Comparison of ENCODE assay signal across 15 cellular contexts in genomic region chr7:82359426-82359825, GRCh38.
"Had no signal": no experiment of that assay in that cellular context is flagged by ENCODE, and none has a peak within 500 bp of the region (broad histone marks: within the 10 kb centered on the region; RNA-seq: fewer than 3 reads in every experiment).

No MANE protein-coding gene starts in this region.

- H3K27me3 Mint-ChIP-seq: activated CD4-positive, alpha-beta T cell treated with anti-CD3 and anti-CD28 coated beads, Interleukin-2, amount 10 ng/mL, durations not matched to agents 24 days and 14 days; stimulated activated memory B cell treated with anti-CD40 and anti-IgM and Interleukin-4, amounts not matched to agents 10 μg/mL and 1 μg/mL and 100 μg/mL, for 72 hours had no signal

- H3K9me3 Mint-ChIP-seq: activated CD4-positive, alpha-beta T cell treated with anti-CD3 and anti-CD28 coated beads, Interleukin-2, amount 10 ng/mL, durations not matched to agents 24 days and 14 days had no signal

- DNase-seq: activated CD4-positive, alpha-beta T cell treated with anti-CD3 and anti-CD28 coated beads, Interleukin-2, amount 10 ng/mL, durations not matched to agents 24 days and 14 days; activated CD4-positive, CD25-positive, alpha-beta regulatory T cell; activated CD8-positive, alpha-beta memory T cell treated with anti-CD3 and anti-CD28 coated beads, Interleukin-2, amount 50 U/mL, for 4 hours; activated CD8-positive, alpha-beta T cell treated with anti-CD3 and anti-CD28 coated beads, Interleukin-2, amount 10 ng/mL, durations not matched to agents 7 days and 5 days; activated effector memory CD4-positive, alpha-beta T cell treated with anti-CD3 and anti-CD28 coated beads, Interleukin-2, amount 50 U/mL, for 16 hours; activated T-cell treated with anti-CD3 and anti-CD28 coated beads, Interleukin-2, amount 50 U/mL, for 48 hours; amniotic stem cell; left ventricle myocardium inferior; natural killer cell; retina; uterus had no signal

- H3K4me3 ChIP-seq: esophagus muscularis mucosa, left ventricle myocardium inferior, tibial nerve, uterus had no signal

- H3K36me3 Mint-ChIP-seq: activated naive CD4-positive, alpha-beta T cell treated with anti-CD3 and anti-CD28 coated beads, Interleukin-2, amount 50 U/mL, for 72 hours; natural killer cell; stimulated activated memory B cell treated with anti-CD40 and anti-IgM and Interleukin-4, amounts not matched to agents 10 μg/mL and 1 μg/mL and 100 μg/mL, for 72 hours had no signal

- H3K4me3 Mint-ChIP-seq: activated CD4-positive, alpha-beta T cell treated with anti-CD3 and anti-CD28 coated beads, Interleukin-2, amount 10 ng/mL, durations not matched to agents 24 days and 14 days; activated CD8-positive, alpha-beta T cell treated with anti-CD3 and anti-CD28 coated beads, Interleukin-2, amount 10 ng/mL, durations not matched to agents 7 days and 5 days; natural killer cell; stimulated activated memory B cell treated with anti-CD40 and anti-IgM and Interleukin-4, amounts not matched to agents 10 μg/mL and 1 μg/mL and 100 μg/mL, for 72 hours had no signal

- H3K4me1 Mint-ChIP-seq: activated CD4-positive, alpha-beta T cell treated with anti-CD3 and anti-CD28 coated beads, Interleukin-2, amount 10 ng/mL, durations not matched to agents 24 days and 14 days; natural killer cell; stimulated activated memory B cell treated with anti-CD40 and anti-IgM and Interleukin-4, amounts not matched to agents 10 μg/mL and 1 μg/mL and 100 μg/mL, for 72 hours had no signal

- H3K27ac Mint-ChIP-seq: activated CD4-positive, alpha-beta T cell treated with anti-CD3 and anti-CD28 coated beads, Interleukin-2, amount 10 ng/mL, durations not matched to agents 24 days and 14 days; activated CD8-positive, alpha-beta T cell treated with anti-CD3 and anti-CD28 coated beads, Interleukin-2, amount 10 ng/mL, durations not matched to agents 7 days and 5 days; activated naive CD4-positive, alpha-beta T cell treated with anti-CD3 and anti-CD28 coated beads, Interleukin-2, amount 50 U/mL, for 72 hours; natural killer cell; stimulated activated memory B cell treated with anti-CD40 and anti-IgM and Interleukin-4, amounts not matched to agents 10 μg/mL and 1 μg/mL and 100 μg/mL, for 72 hours had no signal

- ATAC-seq: activated CD8-positive, alpha-beta T cell treated with anti-CD3 and anti-CD28 coated beads, Interleukin-2, amount 10 ng/mL, durations not matched to agents 7 days and 5 days; activated naive CD4-positive, alpha-beta T cell treated with anti-CD3 and anti-CD28 coated beads, Interleukin-2, amount 50 U/mL, for 72 hours; natural killer cell; stimulated activated memory B cell treated with anti-CD40 and anti-IgM and Interleukin-4, amounts not matched to agents 10 μg/mL and 1 μg/mL and 100 μg/mL, for 72 hours had no signal
